9 cellular contexts compared by ENCODE assay signal in the genomic region with DNA sequence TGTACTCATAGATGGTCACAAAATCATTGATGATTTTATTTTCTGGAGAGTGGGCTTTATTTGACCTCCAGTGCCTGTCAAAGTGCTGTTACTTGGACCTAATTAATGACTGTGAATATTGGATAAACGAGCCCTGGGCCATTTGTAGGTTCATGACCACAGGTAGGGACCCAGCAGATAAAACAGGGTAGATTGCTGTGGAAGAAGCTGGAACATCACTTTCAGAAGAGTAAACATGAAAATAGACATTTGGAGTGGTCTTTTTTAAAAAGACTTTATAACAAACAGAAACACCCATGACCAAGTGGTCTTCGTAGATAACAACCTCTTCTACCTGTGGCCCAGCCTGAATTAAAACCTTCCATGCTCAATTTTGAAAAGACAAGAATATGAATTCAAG.
"Had no signal": no experiment of that assay in that cellular context is flagged by ENCODE, and none has a peak within 500 bp of the region (broad histone marks: within the 10 kb centered on the region; RNA-seq: fewer than 3 reads in every experiment).

No MANE protein-coding gene starts in this region.

- H3K36me3 Mint-ChIP-seq: IgD-negative memory B cell had no signal

- ATAC-seq: HCT116, HepG2 had no signal

- H3K4me3 ChIP-seq: GM23248, HAP-1 had no signal

- H3K36me3 ChIP-seq: HAP-1 had no signal

- DNase-seq: GM23248, GOT3, H7, HFFc6 had no signal

- H3K4me3 Mint-ChIP-seq: HFFc6, IgD-negative memory B cell had no signal

- H3K4me1 Mint-ChIP-seq: IgD-negative memory B cell had no signal

- H3K27ac Mint-ChIP-seq: HFFc6, IgD-negative memory B cell had no signal

- H3K4me1 ChIP-seq: HAP-1 had no signal

- H3K27ac ChIP-seq: GM23248, HL-60 had no signal

- H3K9me3 ChIP-seq: HAP-1 had no signal

- H3K27me3 Mint-ChIP-seq: IgD-negative memory B cell had no signal
